28 cellular contexts compared by ENCODE assay signal in the genomic region with DNA sequence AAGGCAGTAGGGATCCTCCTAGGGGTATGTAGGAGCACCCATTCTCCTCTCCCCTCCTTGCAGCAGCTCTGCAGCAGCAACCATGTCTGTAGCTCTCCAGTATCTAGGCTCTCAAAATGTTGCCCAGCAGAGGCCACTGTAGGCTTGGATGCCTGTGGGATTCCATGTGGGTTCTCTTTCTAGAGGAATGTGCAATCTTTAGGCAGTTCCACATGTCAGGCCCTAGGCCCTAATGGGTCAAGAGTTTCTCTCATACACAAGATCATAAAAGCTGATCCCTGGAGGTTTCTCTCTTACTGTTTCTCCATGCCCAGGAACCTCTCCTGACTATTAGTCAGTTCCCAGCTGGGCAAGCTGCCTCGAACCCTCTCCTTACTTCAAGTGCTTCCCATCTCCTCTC.
"Had no signal": no experiment of that assay in that cellular context is flagged by ENCODE, and none has a peak within 500 bp of the region (broad histone marks: within the 10 kb centered on the region; RNA-seq: fewer than 3 reads in every experiment).

No MANE protein-coding gene starts in this region.

- H3K27ac ChIP-seq: adrenal gland, ascending aorta, breast epithelium, colonic mucosa, dorsolateral prefrontal cortex, esophagus muscularis mucosa, lower lobe of right lung, testis, uterus had no signal

- H3K27ac Mint-ChIP-seq: activated naive CD8-positive, alpha-beta T cell; activated T-helper 2 cell treated with anti-CD3 and anti-CD28 coated beads, Interferon-gamma antibody, Interleukin-2, Interleukin-4, amounts not matched to agents 10 μg/mL and 5 μg/mL and 100 μg/mL, durations not matched to agents 14 hours and 24 hours and 36 hours; effector memory CD8-positive, alpha-beta T cell; naive B cell; stimulated activated naive B cell treated with anti-CD40 and anti-IgM and Interleukin-4, amounts not matched to agents 10 μg/mL and 1 μg/mL and 100 μg/mL, for 72 hours had no signal

- ATAC-seq: activated T-cell treated with anti-CD3 and anti-CD28 coated beads, Interleukin-2, amount 50 U/mL, for 4 hours; effector memory CD8-positive, alpha-beta T cell; left lobe of liver; lower lobe of right lung; sciatic nerve; stimulated activated naive B cell treated with anti-CD40 and anti-IgM and Interleukin-4, amounts not matched to agents 10 μg/mL and 1 μg/mL and 100 μg/mL, for 72 hours had no signal

- H3K4me3 Mint-ChIP-seq: activated naive CD8-positive, alpha-beta T cell; activated T-cell treated with anti-CD3 and anti-CD28 coated beads, Interleukin-2, amount 50 U/mL, for 4 hours; central memory CD8-positive, alpha-beta T cell; effector memory CD8-positive, alpha-beta T cell; naive B cell; neural crest cell; stimulated activated naive B cell treated with anti-CD40 and anti-IgM and Interleukin-4, amounts not matched to agents 10 μg/mL and 1 μg/mL and 100 μg/mL, for 72 hours had no signal

- H3K4me1 Mint-ChIP-seq: central memory CD8-positive, alpha-beta T cell; naive B cell; stimulated activated naive B cell treated with anti-CD40 and anti-IgM and Interleukin-4, amounts not matched to agents 10 μg/mL and 1 μg/mL and 100 μg/mL, for 72 hours had no signal

- H3K36me3 ChIP-seq: adrenal gland, ascending aorta, breast epithelium, colonic mucosa, esophagus muscularis mucosa, lower lobe of right lung, uterus had no signal

- H3K4me1 ChIP-seq: ascending aorta, breast epithelium, colonic mucosa, lower lobe of right lung, testis, uterus had no signal

- H3K27me3 Mint-ChIP-seq: central memory CD8-positive, alpha-beta T cell had no signal

- DNase-seq: activated CD4-positive, alpha-beta T cell treated with anti-CD3 and anti-CD28 coated beads, Interleukin-2, amount 50 U/mL, for 4 hours; activated CD8-positive, alpha-beta memory T cell treated with anti-CD3 and anti-CD28 coated beads for 24 hours; activated CD8-positive, alpha-beta memory T cell treated with anti-CD3 and anti-CD28 coated beads, Interleukin-2, amount 50 U/mL, for 48 hours; activated naive CD4-positive, alpha-beta T cell; activated T-cell treated with anti-CD3 and anti-CD28 coated beads, Interleukin-2, amount 50 U/mL, for 4 hours; adrenal gland; colonic mucosa; dorsolateral prefrontal cortex; effector memory CD8-positive, alpha-beta T cell; kidney; lower lobe of right lung; naive B cell; occipital lobe; posterior cingulate gyrus; stimulated activated CD4-positive, alpha-beta T cell treated with anti-CD3 and anti-CD28 coated beads, Interleukin-15, amount 100 ng/mL, for 24 hours; stimulated activated naive B cell treated with anti-CD40 and anti-IgM and Interleukin-4, amounts not matched to agents 10 μg/mL and 1 μg/mL and 100 μg/mL, for 72 hours; testis; uterus had no signal

- H3K9me3 ChIP-seq: adrenal gland, ascending aorta, breast epithelium, colonic mucosa, esophagus muscularis mucosa, lower lobe of right lung, testis, uterus had no signal

- H3K4me3 ChIP-seq: adrenal gland, ascending aorta, breast epithelium, colonic mucosa, dorsolateral prefrontal cortex, esophagus muscularis mucosa, lower lobe of right lung, smooth muscle cell, testis, uterus had no signal

- H3K27me3 ChIP-seq: adrenal gland, ascending aorta, breast epithelium, colonic mucosa, dorsolateral prefrontal cortex, esophagus muscularis mucosa, testis, uterus had no signal

- H3K9me3 Mint-ChIP-seq: activated T-helper 2 cell treated with anti-CD3 and anti-CD28 coated beads, Interferon-gamma antibody, Interleukin-2, Interleukin-4, amounts not matched to agents 10 μg/mL and 5 μg/mL and 100 μg/mL, durations not matched to agents 14 hours and 24 hours and 36 hours; central memory CD8-positive, alpha-beta T cell had no signal
